9 cellular contexts compared by ENCODE assay signal in genomic region chr17:27352481-27353460, GRCh38. TPM values are rescaled to one million over a fixed set of nuclear protein-coding genes. Genes with fewer than 3 reads are reported as not detected.
A peak's percentile ranks its signal among the peaks of the same experiment; 100 is the strongest.
DNase-seq lines count a peak whose midpoint lies in the region; ATAC-seq, FAIRE-seq and TF ChIP-seq lines count a peak whose summit lies in the region.
"Had no signal": no experiment of that assay in that cellular context is flagged by ENCODE, and none has a peak within 500 bp of the region (broad histone marks: within the 10 kb centered on the region; RNA-seq: fewer than 3 reads in every experiment).

No MANE protein-coding gene starts in this region.

- WGBS in liver = 67% methylated on average over 17 of the region's 17 CpGs

- H3K79me2 ChIP-seq in astrocyte (ENCODE audit: insufficient read depth, low read length) = no peaks in the 10 kb centered on the region

- H3K27ac Mint-ChIP-seq in activated naive CD4-positive, alpha-beta T cell treated with anti-CD3 and anti-CD28 coated beads, Interleukin-2, amount 10 ng/mL, durations not matched to agents 7 days and 5 days = no peak overlapping the region
- H3K27ac Mint-ChIP-seq in astrocyte (ENCODE audit: unreplicated experiment) (peak overlapping the region; percentile 89), type B pancreatic cell (peak overlapping the region; percentile 84)

- H3K27me3 Mint-ChIP-seq in activated naive CD4-positive, alpha-beta T cell treated with anti-CD3 and anti-CD28 coated beads, Interleukin-2, amount 10 ng/mL, durations not matched to agents 7 days and 5 days = no peaks in the 10 kb centered on the region
- no peaks in the 10 kb centered on the region for H3K27me3 Mint-ChIP-seq in astrocyte (ENCODE audit: low read depth, unreplicated experiment)
- no peaks in the 10 kb centered on the region for H3K27me3 Mint-ChIP-seq in type B pancreatic cell

- H3K36me3 ChIP-seq in astrocyte (ENCODE audit: insufficient read depth, low read length) (no peaks in the 10 kb centered on the region), liver (ENCODE audit: control insufficient read depth in 4 of 4, insufficient read depth in 3 of 4, low read depth in 1 of 4, low read length in 3 of 4) (no peaks in the 10 kb centered on the region)

- H3K9ac ChIP-seq in astrocyte (ENCODE audit: low read length) (peak overlapping the region; percentile 88), liver (ENCODE audit: low read depth in 1 of 2, low read length in 2 of 2) (peak overlapping the region; percentile 24 to 75)

- H3K27ac ChIP-seq in astrocyte (ENCODE audit: low read depth, low read length) = peak overlapping the region; percentile 93
- peak overlapping the region; percentile 66 to 87 for H3K27ac ChIP-seq in liver (ENCODE audit: low read depth in 1 of 2, low read length in 2 of 2)

- peak overlapping the region; percentile 92 for H3K4me2 ChIP-seq in astrocyte (ENCODE audit: low read length)

- H3K4me3 ChIP-seq in astrocyte (ENCODE audit: insufficient read depth, low read depth, low read length) = peak overlapping the region; percentile 57
- peak overlapping the region; percentile 18 to 77 (median 57) for H3K4me3 ChIP-seq in liver (ENCODE audit: low read depth in 1 of 3, low read length in 3 of 3)

- FAIRE-seq in astrocyte (lab: Jason Lieb, UNC) = no peak
- FAIRE-seq: TTC549 had no signal

- H3K36me3 Mint-ChIP-seq in activated naive CD4-positive, alpha-beta T cell treated with anti-CD3 and anti-CD28 coated beads, Interleukin-2, amount 10 ng/mL, durations not matched to agents 7 days and 5 days = no peaks in the 10 kb centered on the region
- H3K36me3 Mint-ChIP-seq in astrocyte (ENCODE audit: low read depth, unreplicated experiment) = no peaks in the 10 kb centered on the region
- peaks cover 4% of the 10 kb centered on the region for H3K36me3 Mint-ChIP-seq in type B pancreatic cell

- CTCF ChIA-PET in activated naive CD4-positive, alpha-beta T cell treated with anti-CD3 and anti-CD28 coated beads, Interleukin-2, amount 10 ng/mL, durations not matched to agents 7 days and 5 days (lab: Charles Lee) = interaction anchor here (0.7 to 6.8 kb wide), 6 partner anchors 16 to 298 kb away, joined by 3 to 72 read pairs (median 5); no protein-coding TSS in a partner anchor

- no peak for TF ChIP-seq RAD21 in liver (IDR thresholded peaks at IDR 0.05)

- peak overlapping the region; percentile 64 for H2AFZ ChIP-seq in astrocyte (ENCODE audit: low read depth, low read length)

- H4K20me1 ChIP-seq in astrocyte (ENCODE audit: insufficient read depth, low read length) = no peaks in the 10 kb centered on the region

- H3K9me3 ChIP-seq in astrocyte (ENCODE audit: insufficient read depth, low read depth, low read length) = no peaks in the 10 kb centered on the region
- no peaks in the 10 kb centered on the region for H3K9me3 ChIP-seq in liver (ENCODE audit: control insufficient read depth in 4 of 4, low read length in 3 of 4)

- H3K4me1 ChIP-seq in astrocyte (ENCODE audit: insufficient read depth, low read length) = peaks cover 19% of the 10 kb centered on the region
- H3K4me1 ChIP-seq in liver (ENCODE audit: control insufficient read depth in 4 of 4, insufficient read depth in 4 of 4, low read length in 3 of 4) = peaks cover 4 to 16% (median 6%) of the 10 kb centered on the region in 4 donors

- H3K27me3 ChIP-seq in astrocyte (ENCODE audit: insufficient read depth, low read length) = no peaks in the 10 kb centered on the region
- H3K27me3 ChIP-seq in liver (ENCODE audit: control insufficient read depth in 4 of 4, insufficient read depth in 4 of 4, low read length in 3 of 4) = no peaks in the 10 kb centered on the region

- peak overlapping the region; percentile 76 for H3K4me3 Mint-ChIP-seq in activated naive CD4-positive, alpha-beta T cell treated with anti-CD3 and anti-CD28 coated beads, Interleukin-2, amount 10 ng/mL, durations not matched to agents 7 days and 5 days
- H3K4me3 Mint-ChIP-seq in astrocyte (ENCODE audit: unreplicated experiment) = peak overlapping the region; percentile 82
- H3K4me3 Mint-ChIP-seq in type B pancreatic cell = peak overlapping the region; percentile 83

- TF ChIP-seq CTCF in astrocyte (IDR thresholded peaks at IDR 0.05; ENCODE audit: insufficient read depth, low read depth, low read length) (no peak), liver (IDR thresholded peaks at IDR 0.05; ENCODE audit: low read depth, low read length, missing input control) (no peak), type B pancreatic cell (conservative IDR thresholded peaks at IDR 0.05) (no peak)

- H3K4me1 Mint-ChIP-seq in activated naive CD4-positive, alpha-beta T cell treated with anti-CD3 and anti-CD28 coated beads, Interleukin-2, amount 10 ng/mL, durations not matched to agents 7 days and 5 days = peaks cover 41% of the 10 kb centered on the region
- H3K4me1 Mint-ChIP-seq in astrocyte (ENCODE audit: low read depth, unreplicated experiment) = no peaks in the 10 kb centered on the region
- peaks cover 21% of the 10 kb centered on the region for H3K4me1 Mint-ChIP-seq in type B pancreatic cell (ENCODE audit: unreplicated experiment)

- no peak for DNase-seq in activated naive CD4-positive, alpha-beta T cell treated with anti-CD3 and anti-CD28 coated beads, Interleukin-2, amount 10 ng/mL, durations not matched to agents 7 days and 5 days
- no peak for DNase-seq in activated naive CD4-positive, alpha-beta T cell (lab: John Stamatoyannopoulos, UW)
- peak; percentile 42 for DNase-seq in astrocyte (ENCODE audit: low read depth)
- no peak for DNase-seq in type B pancreatic cell (ENCODE audit: extremely low spot score, unreplicated experiment)
- DNase-seq in ecto neural progenitor cell (ENCODE audit: low spot score) = no peak
- no peak for DNase-seq in middle frontal gyrus (ENCODE audit: extremely low spot score, low spot score)

- H3K9me3 Mint-ChIP-seq in activated naive CD4-positive, alpha-beta T cell treated with anti-CD3 and anti-CD28 coated beads, Interleukin-2, amount 10 ng/mL, durations not matched to agents 7 days and 5 days = no peaks in the 10 kb centered on the region
- H3K9me3 Mint-ChIP-seq in astrocyte (ENCODE audit: unreplicated experiment) = no peaks in the 10 kb centered on the region
- H3K9me3 Mint-ChIP-seq in type B pancreatic cell = no peaks in the 10 kb centered on the region

- ATAC-seq in HG02973 (IDR thresholded peaks at IDR 0.05; ENCODE audit: unreplicated experiment) = no peak

TF ChIP-seq in liver, 16 proteins besides CTCF, POLR2A, EP300 and RAD21:
- TF ChIP-seq NR2F2 (IDR thresholded peaks at IDR 0.05) = no peak
- no peak for TF ChIP-seq RXRA (IDR thresholded peaks at IDR 0.05)
- TF ChIP-seq FOXA1 (IDR thresholded peaks at IDR 0.05) = no peak
- no peak for TF ChIP-seq TAF1 (conservative IDR thresholded peaks at IDR 0.05)
- TF ChIP-seq, protein P1, sequence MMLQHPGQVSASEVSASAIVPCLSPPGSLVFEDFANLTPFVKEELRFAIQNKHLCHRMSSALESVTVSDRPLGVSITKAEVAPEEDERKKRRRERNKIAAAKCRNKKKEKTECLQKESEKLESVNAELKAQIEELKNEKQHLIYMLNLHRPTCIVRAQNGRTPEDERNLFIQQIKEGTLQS (IDR thresholded peaks at IDR 0.05) = no peak
- no peak for TF ChIP-seq SP1 (IDR thresholded peaks at IDR 0.05)
- no peak for TF ChIP-seq FOXA2 (IDR thresholded peaks at IDR 0.05)
- no peak for TF ChIP-seq HNF4G (IDR thresholded peaks at IDR 0.05)
- TF ChIP-seq JUND (IDR thresholded peaks at IDR 0.05) = no peak
- TF ChIP-seq, protein P2, sequence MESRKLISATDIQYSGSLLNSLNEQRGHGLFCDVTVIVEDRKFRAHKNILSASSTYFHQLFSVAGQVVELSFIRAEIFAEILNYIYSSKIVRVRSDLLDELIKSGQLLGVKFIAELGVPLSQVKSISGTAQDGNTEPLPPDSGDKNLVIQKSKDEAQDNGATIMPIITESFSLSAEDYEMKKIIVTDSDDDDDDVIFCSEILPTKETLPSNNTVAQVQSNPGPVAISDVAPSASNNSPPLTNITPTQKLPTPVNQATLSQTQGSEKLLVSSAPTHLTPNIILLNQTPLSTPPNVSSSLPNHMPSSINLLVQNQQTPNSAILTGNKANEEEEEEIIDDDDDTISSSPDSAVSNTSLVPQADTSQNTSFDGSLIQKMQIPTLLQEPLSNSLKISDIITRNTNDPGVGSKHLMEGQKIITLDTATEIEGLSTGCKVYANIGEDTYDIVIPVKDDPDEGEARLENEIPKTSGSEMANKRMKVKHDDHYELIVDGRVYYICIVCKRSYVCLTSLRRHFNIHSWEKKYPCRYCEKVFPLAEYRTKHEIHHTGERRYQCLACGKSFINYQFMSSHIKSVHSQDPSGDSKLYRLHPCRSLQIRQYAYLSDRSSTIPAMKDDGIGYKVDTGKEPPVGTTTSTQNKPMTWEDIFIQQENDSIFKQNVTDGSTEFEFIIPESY (IDR thresholded peaks at IDR 0.05) = no peak
- no peak for TF ChIP-seq EGR1 (IDR thresholded peaks at IDR 0.05; ENCODE audit: low read depth in 2 of 2)
- no peak for TF ChIP-seq YY1 (IDR thresholded peaks at IDR 0.05)

RNA-seq across cellular contexts. Expression of gene WSB1, which starts 58.9 kb away (rescaled TPM):
- total RNA-seq in astrocyte (217 and 253 TPM in 2 replicates), liver (10 to 100 TPM; 56.8 to 86.2 TPM), type B pancreatic cell (ENCODE audit: low replicate concordance) (259 and 270 TPM in 2 replicates)
- polyA plus RNA-seq in liver = 10 to 100 TPM; 26.6 to 34.8 TPM
